Comparison of ENCODE assay signal across 36 cellular contexts in genomic region chr6:157213897-157214296, GRCh38.
"Had no signal": no experiment of that assay in that cellular context is flagged by ENCODE, and none has a peak within 500 bp of the region (broad histone marks: within the 10 kb centered on the region; RNA-seq: fewer than 3 reads in every experiment).

No MANE protein-coding gene starts in this region.

- H3K4me3 ChIP-seq: body of pancreas, breast epithelium, Peyer's patch had no signal

- H3K36me3 ChIP-seq: breast epithelium, Peyer's patch had no signal

- H3K9me3 ChIP-seq: body of pancreas, breast epithelium, Peyer's patch had no signal

- H3K27ac ChIP-seq: body of pancreas, breast epithelium, Peyer's patch, VCaP had no signal

- H3K36me3 Mint-ChIP-seq: activated naive CD8-positive, alpha-beta T cell treated with anti-CD3 and anti-CD28 coated beads for 36 hours had no signal

- H3K4me3 Mint-ChIP-seq: activated B cell treated with CpG ODN at 0.5 μM for 24 hours; activated CD4-positive, alpha-beta memory T cell treated with anti-CD3 and anti-CD28 coated beads, Interleukin-2, amount 10 ng/mL, durations not matched to agents 7 days and 5 days; activated naive CD8-positive, alpha-beta T cell treated with anti-CD3 and anti-CD28 coated beads for 36 hours; activated T-cell treated with anti-CD3 and anti-CD28 coated beads, Interleukin-2, amount 50 U/mL, for 72 hours; activated T-helper 17 cell treated with anti-CD3 and anti-CD28 coated beads, Interleukin-2, amount 50 U/mL, for 72 hours had no signal

- ATAC-seq: activated T-cell treated with anti-CD3 and anti-CD28 coated beads, Interleukin-2, amount 50 U/mL, for 72 hours; activated T-helper 17 cell treated with anti-CD3 and anti-CD28 coated beads, Interleukin-2, amount 50 U/mL, for 72 hours; body of pancreas; PC-3 had no signal

- H3K9me3 Mint-ChIP-seq: activated B cell treated with CpG ODN at 0.5 μM for 24 hours; activated CD4-positive, alpha-beta memory T cell treated with anti-CD3 and anti-CD28 coated beads, Interleukin-2, amount 10 ng/mL, durations not matched to agents 7 days and 5 days; activated naive CD8-positive, alpha-beta T cell treated with anti-CD3 and anti-CD28 coated beads for 36 hours; activated T-cell treated with anti-CD3 and anti-CD28 coated beads, Interleukin-2, amount 50 U/mL, for 72 hours; activated T-helper 17 cell treated with anti-CD3 and anti-CD28 coated beads, Interleukin-2, amount 50 U/mL, for 72 hours had no signal

- H3K27me3 Mint-ChIP-seq: activated B cell treated with CpG ODN at 0.5 μM for 24 hours; activated CD4-positive, alpha-beta memory T cell treated with anti-CD3 and anti-CD28 coated beads, Interleukin-2, amount 10 ng/mL, durations not matched to agents 7 days and 5 days; activated naive CD8-positive, alpha-beta T cell treated with anti-CD3 and anti-CD28 coated beads for 36 hours; activated T-helper 17 cell treated with anti-CD3 and anti-CD28 coated beads, Interleukin-2, amount 50 U/mL, for 72 hours had no signal

- H3K4me1 Mint-ChIP-seq: activated naive CD8-positive, alpha-beta T cell treated with anti-CD3 and anti-CD28 coated beads for 36 hours had no signal

- H3K27me3 ChIP-seq: body of pancreas, breast epithelium, Peyer's patch had no signal

- DNase-seq: activated B cell treated with CpG ODN at 0.5 μM for 24 hours; activated CD4-positive, alpha-beta memory T cell treated with anti-CD3 and anti-CD28 coated beads, Interleukin-2, amount 10 ng/mL, durations not matched to agents 7 days and 5 days; activated CD4-positive, alpha-beta T cell treated with anti-CD3 and anti-CD28 coated beads for 48 hours; activated CD4-positive, CD25-positive, alpha-beta regulatory T cell treated with anti-CD3 and anti-CD28 coated beads, Interleukin-2, amount 50 U/mL, for 72 hours; activated CD8-positive, alpha-beta memory T cell treated with anti-CD3 and anti-CD28 coated beads for 24 hours; activated effector memory CD4-positive, alpha-beta T cell treated with anti-CD3 and anti-CD28 coated beads, Interleukin-2, amount 50 U/mL, for 16 hours; activated naive CD4-positive, alpha-beta T cell; activated naive CD4-positive, alpha-beta T cell treated with anti-CD3 and anti-CD28 coated beads, Interleukin-2, amount 50 U/mL, for 16 hours; activated naive CD8-positive, alpha-beta T cell treated with anti-CD3 and anti-CD28 coated beads for 36 hours; activated T-cell treated with anti-CD3 and anti-CD28 coated beads, Interleukin-2, amount 50 U/mL, for 1 hour; activated T-cell treated with anti-CD3 and anti-CD28 coated beads, Interleukin-2, amount 50 U/mL, for 72 hours; amniotic stem cell; body of pancreas; KG1; MM.1S; NCI-H1092 treated with DMSO at 0.1 percent for 48 hours; NCI-H1417; NCI-H146; NCI-H187; NCI-H2029 treated with DMSO at 0.1 percent for 48 hours; NCI-H2107; NCI-H2171; NCI-H510A; NCI-H526; NCI-H748 treated with DMSO at 0.1 percent for 48 hours; NK-92 treated with Interleukin-12 subunit alpha and Interleukin-12 subunit beta, amount 100 ng/mL, for 24 hours; PC-3; Peyer's patch; RPMI8226; SW 1271; T-helper 1 cell; T-helper 2 cell; T-helper 9 cell had no signal

- H3K4me1 ChIP-seq: breast epithelium had no signal

- H3K27ac Mint-ChIP-seq: activated CD4-positive, alpha-beta memory T cell treated with anti-CD3 and anti-CD28 coated beads, Interleukin-2, amount 10 ng/mL, durations not matched to agents 7 days and 5 days; activated naive CD8-positive, alpha-beta T cell treated with anti-CD3 and anti-CD28 coated beads for 36 hours; activated T-cell treated with anti-CD3 and anti-CD28 coated beads, Interleukin-2, amount 50 U/mL, for 72 hours; activated T-helper 17 cell treated with anti-CD3 and anti-CD28 coated beads, Interleukin-2, amount 50 U/mL, for 72 hours had no signal
